In genomic region chr22:35740616-35741015, GRCh38 we compare ENCODE assay signal across 2 cellular contexts.
TF ChIP-seq lines count a peak whose summit lies in the region.

No MANE protein-coding gene starts in this region.

TF ChIP-seq in SK-N-SH, 30 proteins besides CTCF, POLR2A, EP300 and RAD21 (continued from another document):
- TF ChIP-seq FOSL2 (IDR thresholded peaks at IDR 0.05; ENCODE audit: borderline replicate concordance, low read depth) (no peak), POLR2AphosphoS5 (IDR thresholded peaks at IDR 0.05; ENCODE audit: low read depth, low read length) (no peak), SMC3 (IDR thresholded peaks at IDR 0.05; ENCODE audit: low read depth, low read length) (no peak), JUND (IDR thresholded peaks at IDR 0.05) (no peak), GATA2 (CRISPR knock-in tag; IDR thresholded peaks at IDR 0.05) (no peak), USF1 (IDR thresholded peaks at IDR 0.05; ENCODE audit: borderline replicate concordance, low read depth) (no peak), ELF1 (IDR thresholded peaks at IDR 0.05) (no peak)
- TF ChIP-seq, protein P1, sequence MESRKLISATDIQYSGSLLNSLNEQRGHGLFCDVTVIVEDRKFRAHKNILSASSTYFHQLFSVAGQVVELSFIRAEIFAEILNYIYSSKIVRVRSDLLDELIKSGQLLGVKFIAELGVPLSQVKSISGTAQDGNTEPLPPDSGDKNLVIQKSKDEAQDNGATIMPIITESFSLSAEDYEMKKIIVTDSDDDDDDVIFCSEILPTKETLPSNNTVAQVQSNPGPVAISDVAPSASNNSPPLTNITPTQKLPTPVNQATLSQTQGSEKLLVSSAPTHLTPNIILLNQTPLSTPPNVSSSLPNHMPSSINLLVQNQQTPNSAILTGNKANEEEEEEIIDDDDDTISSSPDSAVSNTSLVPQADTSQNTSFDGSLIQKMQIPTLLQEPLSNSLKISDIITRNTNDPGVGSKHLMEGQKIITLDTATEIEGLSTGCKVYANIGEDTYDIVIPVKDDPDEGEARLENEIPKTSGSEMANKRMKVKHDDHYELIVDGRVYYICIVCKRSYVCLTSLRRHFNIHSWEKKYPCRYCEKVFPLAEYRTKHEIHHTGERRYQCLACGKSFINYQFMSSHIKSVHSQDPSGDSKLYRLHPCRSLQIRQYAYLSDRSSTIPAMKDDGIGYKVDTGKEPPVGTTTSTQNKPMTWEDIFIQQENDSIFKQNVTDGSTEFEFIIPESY (IDR thresholded peaks at IDR 0.05; ENCODE audit: borderline replicate concordance, low read depth), result no peak

TF ChIP-seq in SK-N-SH treated with all-trans-retinoic acid at 6 μM for 48 hours, 23 proteins besides CTCF, POLR2A, EP300 and RAD21 (continued from another document):
- TF ChIP-seq, protein P2, sequence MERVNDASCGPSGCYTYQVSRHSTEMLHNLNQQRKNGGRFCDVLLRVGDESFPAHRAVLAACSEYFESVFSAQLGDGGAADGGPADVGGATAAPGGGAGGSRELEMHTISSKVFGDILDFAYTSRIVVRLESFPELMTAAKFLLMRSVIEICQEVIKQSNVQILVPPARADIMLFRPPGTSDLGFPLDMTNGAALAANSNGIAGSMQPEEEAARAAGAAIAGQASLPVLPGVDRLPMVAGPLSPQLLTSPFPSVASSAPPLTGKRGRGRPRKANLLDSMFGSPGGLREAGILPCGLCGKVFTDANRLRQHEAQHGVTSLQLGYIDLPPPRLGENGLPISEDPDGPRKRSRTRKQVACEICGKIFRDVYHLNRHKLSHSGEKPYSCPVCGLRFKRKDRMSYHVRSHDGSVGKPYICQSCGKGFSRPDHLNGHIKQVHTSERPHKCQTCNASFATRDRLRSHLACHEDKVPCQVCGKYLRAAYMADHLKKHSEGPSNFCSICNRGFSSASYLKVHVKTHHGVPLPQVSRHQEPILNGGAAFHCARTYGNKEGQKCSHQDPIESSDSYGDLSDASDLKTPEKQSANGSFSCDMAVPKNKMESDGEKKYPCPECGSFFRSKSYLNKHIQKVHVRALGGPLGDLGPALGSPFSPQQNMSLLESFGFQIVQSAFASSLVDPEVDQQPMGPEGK (CRISPR knock-in tag; IDR thresholded peaks at IDR 0.05; ENCODE audit: borderline replicate concordance), result no peak
- TF ChIP-seq ZNF565 (CRISPR knock-in tag; conservative IDR thresholded peaks at IDR 0.05; ENCODE audit: low read depth), result no peak
- TF ChIP-seq ISL1 (CRISPR knock-in tag; IDR thresholded peaks at IDR 0.05), result no peak
- TF ChIP-seq, protein P3, sequence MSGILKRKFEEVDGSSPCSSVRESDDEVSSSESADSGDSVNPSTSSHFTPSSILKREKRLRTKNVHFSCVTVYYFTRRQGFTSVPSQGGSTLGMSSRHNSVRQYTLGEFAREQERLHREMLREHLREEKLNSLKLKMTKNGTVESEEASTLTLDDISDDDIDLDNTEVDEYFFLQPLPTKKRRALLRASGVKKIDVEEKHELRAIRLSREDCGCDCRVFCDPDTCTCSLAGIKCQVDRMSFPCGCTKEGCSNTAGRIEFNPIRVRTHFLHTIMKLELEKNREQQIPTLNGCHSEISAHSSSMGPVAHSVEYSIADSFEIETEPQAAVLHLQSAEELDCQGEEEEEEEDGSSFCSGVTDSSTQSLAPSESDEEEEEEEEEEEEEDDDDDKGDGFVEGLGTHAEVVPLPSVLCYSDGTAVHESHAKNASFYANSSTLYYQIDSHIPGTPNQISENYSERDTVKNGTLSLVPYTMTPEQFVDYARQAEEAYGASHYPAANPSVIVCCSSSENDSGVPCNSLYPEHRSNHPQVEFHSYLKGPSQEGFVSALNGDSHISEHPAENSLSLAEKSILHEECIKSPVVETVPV (CRISPR knock-in tag; IDR thresholded peaks at IDR 0.05), result no peak
- TF ChIP-seq ZNF70 (CRISPR knock-in tag; IDR thresholded peaks at IDR 0.05), result no peak
- TF ChIP-seq CREB5 (CRISPR knock-in tag; IDR thresholded peaks at IDR 0.05; ENCODE audit: low read depth), result no peak
- TF ChIP-seq SNAI2 (CRISPR knock-in tag; IDR thresholded peaks at IDR 0.05), result no peak
- no peak for TF ChIP-seq POU6F1 (CRISPR knock-in tag; IDR thresholded peaks at IDR 0.05; ENCODE audit: borderline replicate concordance, low read depth)
TF ChIP-seq in SK-N-SH treated with all-trans-retinoic acid at 6 μM for 48 hours: peak in this region for 0.
